In the genomic region with DNA sequence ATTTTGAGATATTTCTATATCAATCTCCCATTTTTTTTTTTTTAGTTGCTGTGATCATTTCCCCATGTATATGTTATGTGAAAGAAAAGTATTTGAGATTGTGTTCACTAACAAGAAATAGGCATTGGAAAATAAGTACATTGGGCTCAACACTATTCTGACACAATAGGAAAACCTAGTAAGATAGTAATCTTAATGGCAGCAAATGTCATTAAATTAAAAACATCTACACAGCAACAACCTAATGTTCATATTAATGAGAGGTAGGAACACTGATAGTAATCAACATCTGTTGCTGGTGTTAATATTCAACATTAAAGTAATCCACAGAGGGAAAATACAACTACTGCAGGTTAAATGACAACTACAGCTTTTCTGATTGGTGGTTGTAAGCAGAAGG, we compare ENCODE assay signal across 9 cellular contexts. TPM values are rescaled to one million over a fixed set of nuclear protein-coding genes. Genes with fewer than 3 reads are reported as not detected.
DNase-seq lines count a peak whose midpoint lies in the region; ATAC-seq, FAIRE-seq and TF ChIP-seq lines count a peak whose summit lies in the region.
"Had no signal": no experiment of that assay in that cellular context is flagged by ENCODE, and none has a peak within 500 bp of the region (broad histone marks: within the 10 kb centered on the region; RNA-seq: fewer than 3 reads in every experiment).

No MANE protein-coding gene starts in this region.

- FAIRE-seq in GM19239 (lab: Jason Lieb, UNC): no peak

- no peaks in the 10 kb centered on the region for H3K9me3 Mint-ChIP-seq in activated naive CD4-positive, alpha-beta T cell treated with anti-CD3 and anti-CD28 coated beads for 36 hours
- peaks cover 4% of the 10 kb centered on the region for H3K9me3 Mint-ChIP-seq in activated naive CD8-positive, alpha-beta T cell treated with anti-CD3 and anti-CD28 coated beads for 36 hours

- H3K4me1 ChIP-seq in lower lobe of right lung: peaks cover 20% of the 10 kb centered on the region
- H3K4me1 ChIP-seq in transverse colon: peaks cover 8 to 22% (median 10%) of the 10 kb centered on the region in 4 donors

- H3K4me3 ChIP-seq in lower lobe of right lung: peak overlapping the region; percentile 66
- H3K4me3 ChIP-seq in transverse colon: no peak overlapping the region

- H3K27me3 Mint-ChIP-seq in activated naive CD4-positive, alpha-beta T cell treated with anti-CD3 and anti-CD28 coated beads for 36 hours (ENCODE audit: low read depth): no peaks in the 10 kb centered on the region
- H3K27me3 Mint-ChIP-seq in activated naive CD8-positive, alpha-beta T cell treated with anti-CD3 and anti-CD28 coated beads for 36 hours: no peaks in the 10 kb centered on the region

- H3K27me3 ChIP-seq in lower lobe of right lung (ENCODE audit: low read depth) (no peaks in the 10 kb centered on the region), transverse colon (no peaks in the 10 kb centered on the region)

- H3K27ac ChIP-seq in lower lobe of right lung: peak overlapping the region; percentile 86
- H3K27ac ChIP-seq in transverse colon: peak overlapping the region in 3 of 4 donors; percentile 81 to 96 (median 90)

- TF ChIP-seq CTCF in lower lobe of right lung (IDR thresholded peaks at IDR 0.05): no peak
- TF ChIP-seq CTCF in transverse colon (IDR thresholded peaks at IDR 0.05): no peak

- peaks cover 27% of the 10 kb centered on the region for H3K4me1 Mint-ChIP-seq in activated naive CD4-positive, alpha-beta T cell treated with anti-CD3 and anti-CD28 coated beads for 36 hours (ENCODE audit: low read depth)
- peaks cover 24% of the 10 kb centered on the region for H3K4me1 Mint-ChIP-seq in activated naive CD8-positive, alpha-beta T cell treated with anti-CD3 and anti-CD28 coated beads for 36 hours

- no peak for ATAC-seq in lower lobe of right lung
- no peak for ATAC-seq in HG03469 (IDR thresholded peaks at IDR 0.05; ENCODE audit: unreplicated experiment)

- H3K9me3 ChIP-seq in lower lobe of right lung (no peaks in the 10 kb centered on the region), transverse colon (no peaks in the 10 kb centered on the region)

- H3K36me3 ChIP-seq in lower lobe of right lung (no peaks in the 10 kb centered on the region), transverse colon (no peaks in the 10 kb centered on the region)

- TF ChIP-seq POLR2A in transverse colon (IDR thresholded peaks at IDR 0.05): no peak

- no peak for TF ChIP-seq EP300 in transverse colon (IDR thresholded peaks at IDR 0.05; ENCODE audit: low read depth)

- no peak for DNase-seq in activated naive CD4-positive, alpha-beta T cell treated with anti-CD3 and anti-CD28 coated beads for 36 hours
- no peak for DNase-seq in activated naive CD4-positive, alpha-beta T cell treated with anti-CD3 and anti-CD28 coated beads, Interleukin-2, amount 50 U/mL, for 16 hours
- no peak for DNase-seq in activated naive CD8-positive, alpha-beta T cell treated with anti-CD3 and anti-CD28 coated beads for 36 hours
- DNase-seq in lower lobe of right lung (no peak), transverse colon (no peak), GM19239 (ENCODE audit: insufficient read length, low spot score) (no peak), medulla oblongata (ENCODE audit: extremely low spot score) (no peak)

- H3K27ac Mint-ChIP-seq in activated naive CD4-positive, alpha-beta T cell treated with anti-CD3 and anti-CD28 coated beads for 36 hours: peak overlapping the region; percentile 96
- H3K27ac Mint-ChIP-seq in activated naive CD8-positive, alpha-beta T cell treated with anti-CD3 and anti-CD28 coated beads for 36 hours: peak overlapping the region; percentile 98

- peak overlapping the region; percentile 94 for H3K4me3 Mint-ChIP-seq in activated naive CD4-positive, alpha-beta T cell treated with anti-CD3 and anti-CD28 coated beads for 36 hours
- peak overlapping the region; percentile 94 for H3K4me3 Mint-ChIP-seq in activated naive CD8-positive, alpha-beta T cell treated with anti-CD3 and anti-CD28 coated beads for 36 hours

- CTCF ChIA-PET in activated naive CD4-positive, alpha-beta T cell treated with anti-CD3 and anti-CD28 coated beads for 36 hours (lab: Charles Lee): interaction anchor here (0.7 to 2.1 kb wide), 3 partner anchors 34 to 191 kb away, joined by 4 to 15 read pairs (median 5); a partner anchor contains a TSS

- H3K36me3 Mint-ChIP-seq in activated naive CD4-positive, alpha-beta T cell treated with anti-CD3 and anti-CD28 coated beads for 36 hours (ENCODE audit: low read depth): peaks cover 10% of the 10 kb centered on the region
- H3K36me3 Mint-ChIP-seq in activated naive CD8-positive, alpha-beta T cell treated with anti-CD3 and anti-CD28 coated beads for 36 hours: peaks cover 29% of the 10 kb centered on the region

- intact Hi-C loops in activated naive CD4-positive, alpha-beta T cell treated with anti-CD3 and anti-CD28 coated beads for 36 hours (cut with micrococcal nuclease): loop anchor here (10.0 kb wide), 1 partner anchor 1600 kb away; a partner anchor contains a TSS
- intact Hi-C loops in lower lobe of right lung (cut with DNase I) (no loop called here), transverse colon (cut with DNase I; ENCODE audit: low total_unique reads) (no loop called here)

- in situ Hi-C loops in transverse colon (cut with MboI; ENCODE audit: low pct_ligation_motif_present in 1 of 4, low pct_unique_long_range_greater_than_20kb in 1 of 4, low sequenced_read_pairs in 3 of 4): no loop called here

RNA-seq across cellular contexts. Expression of a gene that starts 1.5 kb away (rescaled TPM):
- total RNA-seq in activated naive CD4-positive, alpha-beta T cell treated with anti-CD3 and anti-CD28 coated beads for 36 hours: 10 to 100 TPM; 35.8 to 39.3 TPM
- 10 to 100 TPM; 56.6 to 58.5 TPM for total RNA-seq in activated naive CD8-positive, alpha-beta T cell treated with anti-CD3 and anti-CD28 coated beads for 36 hours
- total RNA-seq in lower lobe of right lung (21.3 TPM), transverse colon (10 to 100 TPM in 3 of 4 donors, 1 to 10 TPM in 1; 1.5 to 71.0 (median 19.6) TPM)

RNA-seq across cellular contexts. Expression of a gene that starts 23.9 kb away (rescaled TPM):
- total RNA-seq in activated naive CD4-positive, alpha-beta T cell treated with anti-CD3 and anti-CD28 coated beads for 36 hours: not detected
- total RNA-seq in activated naive CD8-positive, alpha-beta T cell treated with anti-CD3 and anti-CD28 coated beads for 36 hours: not detected
- total RNA-seq in lower lobe of right lung (not detected), transverse colon (not detected)
- total RNA-seq: glomerular endothelial cell had no signal

RNA-seq across cellular contexts. Expression of a gene that starts 58.2 kb away (rescaled TPM):
- 10 to 100 TPM; 14.8 to 15.3 TPM for total RNA-seq in activated naive CD4-positive, alpha-beta T cell treated with anti-CD3 and anti-CD28 coated beads for 36 hours
- total RNA-seq in activated naive CD8-positive, alpha-beta T cell treated with anti-CD3 and anti-CD28 coated beads for 36 hours: 1 to 10 TPM; 6.2 to 7.2 TPM
- total RNA-seq in lower lobe of right lung (34.7 TPM), transverse colon (10 to 100 TPM in 3 of 4 donors, 1 to 10 TPM in 1; 4.2 to 42.2 (median 33.6) TPM)
